ENCODE assay signal across 9 cellular contexts in genomic region chr16:89324056-89325010, GRCh38.
DNase-seq lines count a peak whose midpoint lies in the region; FAIRE-seq and TF ChIP-seq lines count a peak whose summit lies in the region.
"Had no signal": no experiment of that assay in that cellular context is flagged by ENCODE, and none has a peak within 500 bp of the region (broad histone marks: within the 10 kb centered on the region; RNA-seq: fewer than 3 reads in every experiment).

No MANE protein-coding gene starts in this region.

- H2BK120ac ChIP-seq in H1 (replicated peaks; ENCODE audit: low read depth, low read length), result no peak overlapping the region

- peaks cover 3 to 97% of the 10 kb centered on the region in 2 experiments; a peak in 3 of 4 replicates for H3K79me2 ChIP-seq in H1 (ENCODE audit: control insufficient read depth in 1 of 2, insufficient read depth in 2 of 2, low read length in 2 of 2)

- H3K23ac ChIP-seq in H1 (ENCODE audit: insufficient read length), result no peak overlapping the region

- H3K27ac ChIP-seq in H1 (ENCODE audit: low read depth, low read length) (no peak overlapping the region), thyroid gland (no peak overlapping the region)

- no peak overlapping the region for H3K9ac ChIP-seq in H1 (replicated peaks in 1 of 4; ENCODE audit: extremely low read depth in 1 of 4, low read depth in 3 of 4, low read length in 3 of 4)

- H3K4me3 ChIP-seq in H1 (ENCODE audit: extremely low read depth in 1 of 4, insufficient read depth in 2 of 4, low read depth in 3 of 4, low read length in 4 of 4) (no peak overlapping the region), thyroid gland (replicated peaks in 1 of 3) (no peak overlapping the region)
- H3K4me3 ChIP-seq: skin epidermis had no signal

- H3K4me1 ChIP-seq in H1 (replicated peaks in 1 of 4; ENCODE audit: control insufficient read depth in 3 of 4, insufficient read depth in 4 of 4, low read length in 3 of 4), result peaks cover 13 to 58% (median 40%) of the 10 kb centered on the region in 4 experiments
- peaks cover 44 to 71% of the 10 kb centered on the region in 2 donors for H3K4me1 ChIP-seq in thyroid gland

- H3K9me3 ChIP-seq in H1 (ENCODE audit: insufficient read depth in 2 of 2, low read depth in 1 of 2, low read length in 1 of 2) (no peaks in the 10 kb centered on the region), thyroid gland (no peaks in the 10 kb centered on the region)

- no peak overlapping the region for H3K18ac ChIP-seq in H1 (ENCODE audit: extremely low read depth, low read length)

- H3K27me3 ChIP-seq in H1 (replicated peaks in 1 of 4; ENCODE audit: control insufficient read depth in 3 of 4, extremely low read depth in 1 of 4, insufficient read depth in 3 of 4, low read length in 3 of 4) (no peaks in the 10 kb centered on the region), thyroid gland (no peaks in the 10 kb centered on the region)

- no peak overlapping the region; a peak in 1 of 4 replicates for H3K4me2 ChIP-seq in H1 (ENCODE audit: insufficient read depth in 1 of 2, low read depth in 2 of 2, low read length in 2 of 2)

- H3K14ac ChIP-seq in H1 (ENCODE audit: insufficient read length), result no peak overlapping the region

- TF ChIP-seq RAD21 in H1 (IDR thresholded peaks at IDR 0.05 in 1 of 2, conservative IDR thresholded peaks at IDR 0.05 in 1 of 2; ENCODE audit: low read depth in 2 of 2, low read length in 2 of 2), result no peak

- WGBS in H1 (ENCODE audit: extremely low coverage in 1 of 2, insufficient coverage in 1 of 2, insufficient read length in 1 of 2, insufficient replicate concordance in 2 of 2, low coverage in 1 of 2, low lambda C conversion rate in 2 of 2, missing lambda C conversion rate in 1 of 2), 2 experiments, result 94% methylated on average over 32 of the region's 32 CpGs; no CpG with 5 or more reads in 1 of the 2 experiments
- 85 to 95% methylated on average over 30 to 32 of the region's 32 CpGs for WGBS in thyroid gland, 2 donors

- H4K91ac ChIP-seq in H1 (replicated peaks; ENCODE audit: insufficient read length, low read length), result peak overlapping the region; percentile 38

- H4K5ac ChIP-seq in H1 (ENCODE audit: insufficient read length, low read depth, low read length), result no peak overlapping the region

- no peaks in the 10 kb centered on the region for H3K36me3 ChIP-seq in H1 (ENCODE audit: control insufficient read depth in 2 of 4, insufficient read depth in 4 of 4, low read length in 3 of 4)
- H3K36me3 ChIP-seq in thyroid gland, result no peaks in the 10 kb centered on the region

- no peak overlapping the region for H3K56ac ChIP-seq in H1 (replicated peaks; ENCODE audit: insufficient read length, low read depth, low read length)

- no peak overlapping the region for H2AFZ ChIP-seq in H1 (ENCODE audit: low read length)

- no peak overlapping the region for H2BK12ac ChIP-seq in H1 (ENCODE audit: low read depth, low read length)

- H3K23me2 ChIP-seq in H1 (ENCODE audit: low read depth, low read length), result no peaks in the 10 kb centered on the region; the same call in 1 of the 2 replicates

- no peak overlapping the region for H2BK15ac ChIP-seq in H1 (ENCODE audit: low read length)

- no peak overlapping the region for H3K4ac ChIP-seq in H1 (replicated peaks; ENCODE audit: insufficient read length, low read depth, low read length)

- DNase-seq in activated naive CD4-positive, alpha-beta T cell treated with Interleukin-2 at 50 U/mL for 16 hours, result peak; percentile 83
- no peak for DNase-seq in activated naive CD4-positive, alpha-beta T cell (lab: John Stamatoyannopoulos, UW)
- DNase-seq in RPMI7951 (ENCODE audit: low read depth), result peak; percentile 83
- no peak for DNase-seq in H1 (ENCODE audit: low read depth in 1 of 2, low spot score in 2 of 2)
- DNase-seq in stimulated activated CD4-positive, alpha-beta T cell treated with anti-CD3 and anti-CD28 coated beads, Interleukin-12 subunit alpha, Interleukin-12 subunit beta, amount 100 ng/mL, for 4 hours, result peak; percentile 62
- DNase-seq in thyroid gland, result no peak
- no peak for DNase-seq in pons (ENCODE audit: low spot score)
- no peak for DNase-seq in iPS-NIHi11 (ENCODE audit: low spot score)

- peaks cover 34 to 52% of the 10 kb centered on the region in 2 experiments for H4K20me1 ChIP-seq in H1 (replicated peaks in 1 of 2; ENCODE audit: control insufficient read depth in 1 of 2, insufficient read depth in 2 of 2, low read length in 2 of 2)

- TF ChIP-seq POLR2A in H1 (IDR thresholded peaks at IDR 0.05; ENCODE audit: control extremely low read depth in 1 of 2, low read depth in 2 of 2, low read length in 2 of 2) (no peak), thyroid gland (IDR thresholded peaks at IDR 0.05) (no peak)

- no peak overlapping the region for H2BK20ac ChIP-seq in H1 (ENCODE audit: low read length)

- no peak for TF ChIP-seq EP300 in H1 (IDR thresholded peaks at IDR 0.05; ENCODE audit: borderline replicate concordance in 1 of 2, low read depth in 2 of 2, low read length in 2 of 2)

- intact Hi-C loops in thyroid gland (cut with DNase I), result loop anchor here (5.0 kb wide), 1 partner anchor 168 kb away; the partner anchor contains the start of gene ANKRD11

- POLR2A ChIA-PET in H1 (lab: Charles Lee; ENCODE audit: partially characterized antibody), result interaction anchor here (0.9 kb wide), 1 partner anchor 238 kb away, joined by 3 read pairs; no protein-coding TSS in a partner anchor

- peaks cover 34% of the 10 kb centered on the region for H3K79me1 ChIP-seq in H1 (ENCODE audit: low read depth, low read length)

- H2AK5ac ChIP-seq in H1 (ENCODE audit: low read depth, low read length), result no peak overlapping the region

- peak overlapping the region; percentile 72; the same call in 1 of the 2 replicates for H2BK5ac ChIP-seq in H1 (ENCODE audit: low read depth, low read length)

- no peak overlapping the region for H4K8ac ChIP-seq in H1 (ENCODE audit: extremely low read depth, insufficient read depth, low read length)

- TF ChIP-seq CTCF in H1 (IDR thresholded peaks at IDR 0.05; ENCODE audit: control extremely low read depth in 1 of 3, insufficient read depth in 1 of 3, low read depth in 1 of 3, low read length in 3 of 3), result no peak
- no peak for TF ChIP-seq CTCF in thyroid gland (IDR thresholded peaks at IDR 0.05)

- CTCF ChIA-PET in H1 (lab: Charles Lee; ENCODE audit: partially characterized antibody), result interaction anchor here (1.0 to 2.6 kb wide), 5 partner anchors 9 to 102 kb away, joined by 3 to 10 read pairs (median 5); no protein-coding TSS in a partner anchor

- FAIRE-seq in H1 (lab: Jason Lieb, UNC), result no peak

TF ChIP-seq in H1, 55 proteins besides CTCF, POLR2A, EP300 and RAD21:
- TF ChIP-seq YY1 (IDR thresholded peaks at IDR 0.05; ENCODE audit: low read depth, low read length), result no peak
- no peak for TF ChIP-seq EZH2 (IDR thresholded peaks at IDR 0.05; ENCODE audit: low read depth, low read length, severe bottlenecking)

Comparison
In these comparisons a context has a peak if more than half of its experiments do, and no peak if none do; other contexts are left out.
1. DNase-seq: peak in activated naive CD4-positive, alpha-beta T cell treated with Interleukin-2 at 50 U/mL for 16 hours (single experiment), RPMI7951 (single experiment) and stimulated activated CD4-positive, alpha-beta T cell treated with anti-CD3 and anti-CD28 coated beads, Interleukin-12 subunit alpha, Interleukin-12 subunit beta, amount 100 ng/mL, for 4 hours (single experiment); none in activated naive CD4-positive, alpha-beta T cell (0 of 4), H1 (0 of 2), thyroid gland (0 of 2), pons (single experiment) and iPS-NIHi11 (single experiment).